In genomic region chr21:43954042-43954441, GRCh38 we compare ENCODE assay signal across 30 cellular contexts.
"Had no signal": no experiment of that assay in that cellular context is flagged by ENCODE, and none has a peak within 500 bp of the region (broad histone marks: within the 10 kb centered on the region; RNA-seq: fewer than 3 reads in every experiment).

No MANE protein-coding gene starts in this region.

- H3K27ac ChIP-seq: adrenal gland, body of pancreas, cardiac muscle cell, gastroesophageal sphincter, pancreas, prostate gland, spleen, testis, transverse colon had no signal

- H3K9me3 ChIP-seq: pancreas, prostate gland, testis, transverse colon had no signal

- H3K4me3 ChIP-seq: adrenal gland, body of pancreas, cardiac muscle cell, gastroesophageal sphincter, lung, mucosa of descending colon, pancreas, prostate gland, spleen, testis, transverse colon had no signal

- H3K9me3 Mint-ChIP-seq: effector memory CD8-positive, alpha-beta T cell had no signal

- H3K27ac Mint-ChIP-seq: activated CD8-positive, alpha-beta T cell treated with anti-CD3 and anti-CD28 coated beads, Interleukin-2, amount 10 ng/mL, durations not matched to agents 7 days and 5 days; activated naive CD8-positive, alpha-beta T cell treated with anti-CD3 and anti-CD28 coated beads for 36 hours; activated T-cell treated with anti-CD3 and anti-CD28 coated beads, Interleukin-2, amount 50 U/mL, for 72 hours; effector memory CD8-positive, alpha-beta T cell; nephron progenitor cell; T-helper 17 cell had no signal

- DNase-seq: activated CD8-positive, alpha-beta T cell treated with anti-CD3 and anti-CD28 coated beads, Interleukin-2, amount 10 ng/mL, durations not matched to agents 7 days and 5 days; activated naive CD4-positive, alpha-beta T cell; activated naive CD8-positive, alpha-beta T cell treated with anti-CD3 and anti-CD28 coated beads for 36 hours; activated T-cell treated with anti-CD3 and anti-CD28 coated beads for 4 hours; activated T-cell treated with anti-CD3 and anti-CD28 coated beads, Interleukin-2, amount 50 U/mL, for 72 hours; adrenal gland; aorta; body of pancreas; cortex of kidney; effector memory CD8-positive, alpha-beta T cell; erythroblast; hippocampal formation; kidney; mesendoderm; nephron progenitor cell; nucleus accumbens; spleen; stimulated activated naive CD4-positive, alpha-beta T cell treated with Interleukin-2 at 50 U/mL for 16 hours; T-helper 17 cell; T1000; testis; transverse colon had no signal

- H3K27me3 Mint-ChIP-seq: activated naive CD8-positive, alpha-beta T cell treated with anti-CD3 and anti-CD28 coated beads for 36 hours; effector memory CD8-positive, alpha-beta T cell; T-helper 17 cell had no signal

- H3K4me3 Mint-ChIP-seq: activated CD8-positive, alpha-beta T cell treated with anti-CD3 and anti-CD28 coated beads, Interleukin-2, amount 10 ng/mL, durations not matched to agents 7 days and 5 days; activated naive CD8-positive, alpha-beta T cell treated with anti-CD3 and anti-CD28 coated beads for 36 hours; activated T-cell treated with anti-CD3 and anti-CD28 coated beads, Interleukin-2, amount 50 U/mL, for 72 hours; effector memory CD8-positive, alpha-beta T cell; nephron progenitor cell; T-helper 17 cell had no signal

- ATAC-seq: activated CD8-positive, alpha-beta T cell treated with anti-CD3 and anti-CD28 coated beads, Interleukin-2, amount 10 ng/mL, durations not matched to agents 7 days and 5 days; activated T-cell treated with anti-CD3 and anti-CD28 coated beads, Interleukin-2, amount 50 U/mL, for 72 hours; body of pancreas; effector memory CD8-positive, alpha-beta T cell; gastroesophageal sphincter; left lobe of liver; mucosa of descending colon; pancreas; SK-N-SH treated with all-trans-retinoic acid at 6 μM for 48 hours; T-helper 17 cell had no signal

- H3K4me1 ChIP-seq: pancreas, prostate gland had no signal

- H3K27me3 ChIP-seq: adrenal gland, body of pancreas, cardiac muscle cell, gastroesophageal sphincter, pancreas, spleen, testis, transverse colon had no signal

- H3K36me3 ChIP-seq: adrenal gland, cardiac muscle cell, pancreas, prostate gland, transverse colon had no signal
